ENCODE assay signal across 8 cellular contexts in the genomic region with DNA sequence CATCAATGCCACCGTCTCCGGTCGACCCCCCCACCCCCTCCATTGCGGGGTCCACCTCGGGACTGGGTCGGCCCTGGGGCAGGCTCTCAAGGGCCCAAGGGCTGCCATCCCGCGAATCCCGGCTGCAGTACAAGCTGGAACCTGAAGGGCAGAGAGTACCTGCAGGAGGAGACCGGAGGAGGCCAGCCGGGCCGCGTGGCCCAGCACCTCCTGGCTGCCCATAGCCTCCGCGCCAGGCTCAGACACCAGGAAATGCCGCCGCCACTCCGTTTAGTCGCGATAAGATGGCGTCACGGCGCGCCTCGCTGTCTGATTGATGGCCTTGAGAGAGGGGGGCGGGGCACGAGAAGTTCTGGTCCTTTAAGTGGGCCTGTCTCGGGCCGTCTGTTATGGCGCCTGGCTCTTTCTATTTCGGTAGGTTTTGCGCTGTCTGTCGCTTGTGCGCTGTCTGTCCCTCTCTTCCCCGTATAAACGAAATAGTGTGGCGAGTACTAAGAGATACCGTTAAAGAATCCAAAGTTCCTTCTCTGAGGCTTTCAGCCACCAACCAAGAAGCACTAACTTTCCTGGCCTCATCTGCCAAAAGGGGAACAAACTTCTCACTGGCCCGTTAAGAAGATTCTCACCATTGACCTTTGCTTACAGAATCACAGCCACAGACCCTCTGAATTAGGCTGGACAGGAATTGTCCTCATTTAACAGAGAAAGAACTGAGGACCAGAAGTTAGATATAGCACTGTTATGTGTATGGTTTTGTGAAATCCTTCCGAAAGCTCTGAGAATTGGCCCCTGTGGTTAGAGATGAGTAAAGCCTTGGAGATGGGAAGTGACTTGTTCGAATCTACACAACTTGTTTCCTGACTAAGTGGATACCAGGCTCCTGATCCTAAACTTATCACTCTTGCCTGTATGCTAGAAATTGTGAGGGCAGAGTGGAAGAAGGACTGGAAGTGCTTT. TPM values are rescaled to one million over a fixed set of nuclear protein-coding genes. Genes with fewer than 3 reads are reported as not detected.
DNase-seq lines count a peak whose midpoint lies in the region; ATAC-seq, FAIRE-seq and TF ChIP-seq lines count a peak whose summit lies in the region.

A gene with protein sequence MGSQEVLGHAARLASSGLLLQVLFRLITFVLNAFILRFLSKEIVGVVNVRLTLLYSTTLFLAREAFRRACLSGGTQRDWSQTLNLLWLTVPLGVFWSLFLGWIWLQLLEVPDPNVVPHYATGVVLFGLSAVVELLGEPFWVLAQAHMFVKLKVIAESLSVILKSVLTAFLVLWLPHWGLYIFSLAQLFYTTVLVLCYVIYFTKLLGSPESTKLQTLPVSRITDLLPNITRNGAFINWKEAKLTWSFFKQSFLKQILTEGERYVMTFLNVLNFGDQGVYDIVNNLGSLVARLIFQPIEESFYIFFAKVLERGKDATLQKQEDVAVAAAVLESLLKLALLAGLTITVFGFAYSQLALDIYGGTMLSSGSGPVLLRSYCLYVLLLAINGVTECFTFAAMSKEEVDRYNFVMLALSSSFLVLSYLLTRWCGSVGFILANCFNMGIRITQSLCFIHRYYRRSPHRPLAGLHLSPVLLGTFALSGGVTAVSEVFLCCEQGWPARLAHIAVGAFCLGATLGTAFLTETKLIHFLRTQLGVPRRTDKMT (minus strand): TSS at position 257 of the 957 bp plus-strand sequence. CDS start 35 bp downstream, at position 222.

- H3K27me3 ChIP-seq in KMS-11 (ENCODE audit: insufficient read depth, low read depth) (no peaks in the 10 kb centered on the region), esophagus muscularis mucosa (no peaks in the 10 kb centered on the region), muscle layer of duodenum (ENCODE audit: low read depth, low read length) (no peaks in the 10 kb centered on the region)

- TF ChIP-seq POLR2A in esophagus muscularis mucosa (IDR thresholded peaks at IDR 0.05; ENCODE audit: low read depth): peak; percentile 25

- H3K4me1 ChIP-seq in KMS-11 (ENCODE audit: low read depth, poor library complexity, severe bottlenecking) (peaks cover 12% of the 10 kb centered on the region), esophagus muscularis mucosa (peaks cover 15 to 42% (median 33%) of the 10 kb centered on the region in 4 donors), muscle layer of duodenum (ENCODE audit: control insufficient read depth in 1 of 2, insufficient read depth in 2 of 2, low read length in 2 of 2) (peaks cover 6 to 17% of the 10 kb centered on the region in 2 donors)

- no peak for TF ChIP-seq EP300 in esophagus muscularis mucosa (IDR thresholded peaks at IDR 0.05)

- peaks cover 18% of the 10 kb centered on the region for H3K4me1 Mint-ChIP-seq in activated T-cell treated with anti-CD3 and anti-CD28 coated beads, Interleukin-2, amount 50 U/mL, for 72 hours (ENCODE audit: low read depth)

- ATAC-seq in GM21717 (IDR thresholded peaks at IDR 0.05; ENCODE audit: unreplicated experiment): peak; percentile 63
- peak; percentile 96 to 97 for ATAC-seq in activated T-cell treated with anti-CD3 and anti-CD28 coated beads, Interleukin-2, amount 50 U/mL, for 72 hours (replicated peaks in 1 of 2)

- H3K4me3 ChIP-seq in KMS-11 (IDR thresholded peaks at IDR 0.05; ENCODE audit: insufficient read depth, low read depth, low read length) (peak within 1 kb of the TSS; percentile 57), esophagus muscularis mucosa (peak within 1 kb of the TSS; percentile 70 to 93 (median 80)), muscle layer of duodenum (ENCODE audit: low read depth in 1 of 2, low read length in 2 of 2) (peak within 1 kb of the TSS; percentile 86 to 91)

- no peaks in the 10 kb centered on the region for H4K20me1 ChIP-seq in KMS-11 (ENCODE audit: insufficient read depth)

- WGBS in esophagus muscularis mucosa: 9% methylated on average over 14 of the region's 41 CpGs

- peak within 1 kb of the TSS; percentile 99 for H3K27ac Mint-ChIP-seq in activated T-cell treated with anti-CD3 and anti-CD28 coated beads, Interleukin-2, amount 50 U/mL, for 72 hours

- H3K4me3 Mint-ChIP-seq in activated T-cell treated with anti-CD3 and anti-CD28 coated beads, Interleukin-2, amount 50 U/mL, for 72 hours: peak within 1 kb of the TSS; percentile 90 to 97

- DNase-seq in DMS153 (lab: John Stamatoyannopoulos, UW) (peak; percentile 54), RCC 7860 (ENCODE audit: low spot score) (peak; percentile 80), esophagus muscularis mucosa (ENCODE audit: extremely low spot score) (peak; percentile 100)
- peak; percentile 98 for DNase-seq in activated T-cell treated with anti-CD3 and anti-CD28 coated beads, Interleukin-2, amount 50 U/mL, for 72 hours
- DNase-seq in stimulated activated CD8-positive, alpha-beta memory T cell treated with anti-CD3 and anti-CD28 coated beads, Interleukin-7, amount 100 ng/mL, for 24 hours (ENCODE audit: low read depth): peak; percentile 98

- intact Hi-C loops in esophagus muscularis mucosa (cut with DNase I): loop anchor here (5.0 kb wide), 1 partner anchor 67 kb away; no protein-coding TSS in a partner anchor

- peak within 1 kb of the TSS; percentile 93 for H3K4me2 ChIP-seq in KMS-11

- peak within 1 kb of the TSS; percentile 87 for H3K9ac ChIP-seq in KMS-11

- no peaks in the 10 kb centered on the region for H3K9me3 ChIP-seq in esophagus muscularis mucosa
- no peaks in the 10 kb centered on the region for H3K9me3 ChIP-seq in muscle layer of duodenum (ENCODE audit: control insufficient read depth in 1 of 2, low read length in 2 of 2)

- no peak for TF ChIP-seq CTCF in KMS-11 (conservative IDR thresholded peaks at IDR 0.05; ENCODE audit: low read depth, low read length)
- TF ChIP-seq CTCF in esophagus muscularis mucosa (IDR thresholded peaks at IDR 0.05): peak in 2 of 3 experiments; percentile 6 to 44

- H2AFZ ChIP-seq in KMS-11 (ENCODE audit: low read depth): peak within 1 kb of the TSS; percentile 85

- FAIRE-seq in RCC 7860 (lab: Jason Lieb, UNC): no peak

- H3K9me3 Mint-ChIP-seq in activated T-cell treated with anti-CD3 and anti-CD28 coated beads, Interleukin-2, amount 50 U/mL, for 72 hours: no peaks in the 10 kb centered on the region

- H3K27ac ChIP-seq in KMS-11 (peak within 1 kb of the TSS; percentile 66), esophagus muscularis mucosa (replicated peaks in 1 of 4) (peak within 1 kb of the TSS; percentile 84 to 93 (median 88)), muscle layer of duodenum (ENCODE audit: low read length) (peak within 1 kb of the TSS; percentile 89)

- no peaks in the 10 kb centered on the region for H3K27me3 Mint-ChIP-seq in activated T-cell treated with anti-CD3 and anti-CD28 coated beads, Interleukin-2, amount 50 U/mL, for 72 hours (ENCODE audit: low read depth)

- H3K36me3 ChIP-seq in KMS-11 (ENCODE audit: insufficient read depth) (no peaks in the 10 kb centered on the region), esophagus muscularis mucosa (peaks cover 3 to 7% (median 6%) of the 10 kb centered on the region in 4 donors), muscle layer of duodenum (ENCODE audit: control insufficient read depth in 1 of 2, insufficient read depth in 2 of 2, low read length in 2 of 2) (peaks cover 3 to 5% of the 10 kb centered on the region in 2 donors)

- H3K36me3 Mint-ChIP-seq in activated T-cell treated with anti-CD3 and anti-CD28 coated beads, Interleukin-2, amount 50 U/mL, for 72 hours (ENCODE audit: insufficient read depth in 2 of 2): no peaks in the 10 kb centered on the region

- H3K79me2 ChIP-seq in KMS-11 (ENCODE audit: insufficient read depth, low read depth): peaks cover 15% of the 10 kb centered on the region; the same call in 1 of the 2 replicates

RNA-seq across cellular contexts. Expression of the gene that starts here (rescaled TPM):
- 10 to 100 TPM; 26.6 to 29.9 TPM for total RNA-seq in activated T-cell treated with anti-CD3 and anti-CD28 coated beads, Interleukin-2, amount 50 U/mL, for 72 hours
- total RNA-seq in esophagus muscularis mucosa: 10 to 100 TPM in 1 of 4 donors, 1 to 10 TPM in 3; 6.8 to 10.3 (median 9.0) TPM

Comparison
In these comparisons a context has a peak if more than half of its experiments do, and no peak if none do; other contexts are left out.
1. Peak in every context shown above with its lines: DNase-seq, ATAC-seq, H3K4me3 ChIP-seq and H3K27ac ChIP-seq.